9 cellular contexts compared by ENCODE assay signal in genomic region chr11:2379471-2380174, GRCh38. TPM values are rescaled to one million over a fixed set of nuclear protein-coding genes. Genes with fewer than 3 reads are reported as not detected.
A peak's percentile ranks its signal among the peaks of the same experiment; 100 is the strongest.
DNase-seq lines count a peak whose midpoint lies in the region; ATAC-seq and TF ChIP-seq lines count a peak whose summit lies in the region.
"Had no signal": no experiment of that assay in that cellular context is flagged by ENCODE, and none has a peak within 500 bp of the region (broad histone marks: within the 10 kb centered on the region; RNA-seq: fewer than 3 reads in every experiment).

No MANE protein-coding gene starts in this region.

- H3K36me3 ChIP-seq in HEK293 (ENCODE audit: control insufficient read depth in 2 of 2, insufficient read depth in 1 of 2, low read length in 2 of 2) = peaks cover 0 to 43% of the 10 kb centered on the region in 2 experiments; a peak in 1 of 3 replicates

- no peaks in the 10 kb centered on the region for H3K36me3 Mint-ChIP-seq in immature natural killer cell
- H3K36me3 Mint-ChIP-seq in stimulated activated naive B cell treated with anti-CD40 and anti-IgM and Interleukin-4, amounts not matched to agents 10 μg/mL and 1 μg/mL and 100 μg/mL, for 72 hours = peaks cover 6 to 13% of the 10 kb centered on the region in 2 donors

- peaks cover 44 to 61% of the 10 kb centered on the region in 2 donors for H3K4me1 Mint-ChIP-seq in immature natural killer cell
- peaks cover 58 to 75% of the 10 kb centered on the region in 2 donors for H3K4me1 Mint-ChIP-seq in stimulated activated naive B cell treated with anti-CD40 and anti-IgM and Interleukin-4, amounts not matched to agents 10 μg/mL and 1 μg/mL and 100 μg/mL, for 72 hours

- no peak for ATAC-seq in stimulated activated naive B cell treated with anti-CD40 and anti-IgM and Interleukin-4, amounts not matched to agents 10 μg/mL and 1 μg/mL and 100 μg/mL, for 72 hours (replicated peaks)
- ATAC-seq in GM18873 (IDR thresholded peaks at IDR 0.05; ENCODE audit: low FRiP score, unreplicated experiment) = no peak

- no peaks in the 10 kb centered on the region for H3K9me3 ChIP-seq in HEK293 (ENCODE audit: control insufficient read depth, insufficient read depth, low read depth, low read length)

- H3K27ac Mint-ChIP-seq in immature natural killer cell = peak overlapping the region; percentile 81 to 98 (median 88)
- H3K27ac Mint-ChIP-seq in stimulated activated naive B cell treated with anti-CD40 and anti-IgM and Interleukin-4, amounts not matched to agents 10 μg/mL and 1 μg/mL and 100 μg/mL, for 72 hours = peak overlapping the region; percentile 93

- H3K4me3 Mint-ChIP-seq in immature natural killer cell = peak overlapping the region; percentile 62 to 85 (median 83)
- H3K4me3 Mint-ChIP-seq in stimulated activated naive B cell treated with anti-CD40 and anti-IgM and Interleukin-4, amounts not matched to agents 10 μg/mL and 1 μg/mL and 100 μg/mL, for 72 hours = peak overlapping the region; percentile 69 to 70

- no peaks in the 10 kb centered on the region for H3K4me1 ChIP-seq in HEK293 (ENCODE audit: control insufficient read depth, insufficient read depth, low read length)

- no peak overlapping the region for H3K27ac ChIP-seq in HEK293 (ENCODE audit: extremely low read depth, low read depth, low read length)

- no peaks in the 10 kb centered on the region for H3K9me3 Mint-ChIP-seq in immature natural killer cell
- H3K9me3 Mint-ChIP-seq in stimulated activated naive B cell treated with anti-CD40 and anti-IgM and Interleukin-4, amounts not matched to agents 10 μg/mL and 1 μg/mL and 100 μg/mL, for 72 hours = no peaks in the 10 kb centered on the region

- CTCF ChIA-PET in HEK293 (lab: Yijun Ruan, JAX) = no interaction called here

- H3K4me3 ChIP-seq in HEK293 (ENCODE audit: low read depth, low read length) (no peak overlapping the region), astrocyte of the cerebellum (ENCODE audit: low read depth, low read length) (peak overlapping the region; percentile 97)

- in situ Hi-C loops in astrocyte of the cerebellum (cut with HindIII; ENCODE audit: low sequenced_read_pairs) = no loop called here

- peaks cover 7 to 18% (median 16%) of the 10 kb centered on the region in 3 donors for H3K27me3 Mint-ChIP-seq in immature natural killer cell (ENCODE audit: low read depth in 3 of 3)
- no peaks in the 10 kb centered on the region for H3K27me3 Mint-ChIP-seq in stimulated activated naive B cell treated with anti-CD40 and anti-IgM and Interleukin-4, amounts not matched to agents 10 μg/mL and 1 μg/mL and 100 μg/mL, for 72 hours

- DNase-seq in astrocyte of the cerebellum (ENCODE audit: low read depth) (no peak), immature natural killer cell (no peak), anterior cingulate cortex (lab: John Stamatoyannopoulos, UW) (no peak), iPS-NIHi7 (ENCODE audit: extremely low spot score) (no peak), NOMO-1 treated with DMSO at 0.1 percent for 48 hours (lab: John Stamatoyannopoulos, UW; ENCODE audit: unreplicated experiment) (no peak)
- DNase-seq in stimulated activated naive B cell treated with anti-CD40 and anti-IgM and Interleukin-4, amounts not matched to agents 10 μg/mL and 1 μg/mL and 100 μg/mL, for 72 hours = no peak
- DNase-seq: retina had no signal

- POLR2A ChIA-PET in HEK293 (lab: Yijun Ruan, JAX) = no interaction called here

- no peak for TF ChIP-seq CTCF in HEK293 (tag by site-specific recombination; IDR thresholded peaks at IDR 0.05)
- no peak for TF ChIP-seq CTCF in astrocyte of the cerebellum (IDR thresholded peaks at IDR 0.05; ENCODE audit: low read depth, low read length, missing control alignments)

TF ChIP-seq in HEK293, 187 proteins besides CTCF, POLR2A, EP300 and RAD21:
- TF ChIP-seq ZNF202 (tag by site-specific recombination; IDR thresholded peaks at IDR 0.05; ENCODE audit: borderline replicate concordance) = no peak
- TF ChIP-seq KLF1 (tag by site-specific recombination; IDR thresholded peaks at IDR 0.05) = peak; percentile 65
- TF ChIP-seq GLIS1 (tag by site-specific recombination; IDR thresholded peaks at IDR 0.05) = peak; percentile 30
- no peak for TF ChIP-seq PRDM2 (tag by site-specific recombination; IDR thresholded peaks at IDR 0.05; ENCODE audit: borderline replicate concordance)
- TF ChIP-seq ZNF639 (tag by site-specific recombination; IDR thresholded peaks at IDR 0.05) = no peak
- no peak for TF ChIP-seq ZNF394 (tag by site-specific recombination; IDR thresholded peaks at IDR 0.05; ENCODE audit: borderline replicate concordance)
- no peak for TF ChIP-seq ZBTB20 (tag by site-specific recombination; IDR thresholded peaks at IDR 0.05)
- no peak for TF ChIP-seq KLF10 (tag by site-specific recombination; IDR thresholded peaks at IDR 0.05)
- peak; percentile 76 for TF ChIP-seq GLIS2 (tag by site-specific recombination; IDR thresholded peaks at IDR 0.05)
- no peak for TF ChIP-seq TRIM28 (IDR thresholded peaks at IDR 0.05; ENCODE audit: borderline replicate concordance, low read length)
- TF ChIP-seq ZSCAN30 (tag by site-specific recombination; IDR thresholded peaks at IDR 0.05) = no peak
- no peak for TF ChIP-seq ZNF18 (tag by site-specific recombination; IDR thresholded peaks at IDR 0.05)
- TF ChIP-seq ZNF426 (tag by site-specific recombination; IDR thresholded peaks at IDR 0.05) = no peak
- no peak for TF ChIP-seq ZFP3 (tag by site-specific recombination; IDR thresholded peaks at IDR 0.05; ENCODE audit: low read depth)
- no peak for TF ChIP-seq ZNF274 (IDR thresholded peaks at IDR 0.05; ENCODE audit: low read length)
- no peak for TF ChIP-seq ZNF274 (tag by site-specific recombination; IDR thresholded peaks at IDR 0.05; ENCODE audit: borderline replicate concordance)

RNA-seq across cellular contexts. Expression of gene CD81, which starts 2.5 kb away (rescaled TPM):
- polyA plus RNA-seq in immature natural killer cell = 10 to 100 TPM; 33.1 to 56.9 (median 49.7) TPM

RNA-seq across cellular contexts. Expression of gene TSSC4, which starts 20.9 kb away (rescaled TPM):
- polyA plus RNA-seq in immature natural killer cell = 100 to 1,000 TPM in 2 of 3 donors, 10 to 100 TPM in 1; 87.7 to 111 (median 108) TPM
